ENCODE assay signal across 14 cellular contexts in genomic region chr2:28639092-28639691, GRCh38.
A peak's percentile ranks its signal among the peaks of the same experiment; 100 is the strongest.
DNase-seq lines count a peak whose midpoint lies in the region; ATAC-seq and TF ChIP-seq lines count a peak whose summit lies in the region.
"Had no signal": no experiment of that assay in that cellular context is flagged by ENCODE, and none has a peak within 500 bp of the region (broad histone marks: within the 10 kb centered on the region; RNA-seq: fewer than 3 reads in every experiment).

No MANE protein-coding gene starts in this region.

- H3K9me3 ChIP-seq in esophagus muscularis mucosa = no peaks in the 10 kb centered on the region
- H3K9me3 ChIP-seq: SJSA1 had no signal

- intact Hi-C loops in CD14-positive monocyte (cut with micrococcal nuclease) (no loop called here), esophagus muscularis mucosa (cut with DNase I) (loop anchor here (5.0 kb wide), 1 partner anchor 42 kb away; no protein-coding TSS in a partner anchor)

- TF ChIP-seq POLR2A in esophagus muscularis mucosa (IDR thresholded peaks at IDR 0.05; ENCODE audit: low read depth) = no peak

- no peak for ATAC-seq in stimulated activated effector memory CD8-positive, alpha-beta T cell treated with anti-CD3 and anti-CD28 coated beads, Interleukin-12 subunit alpha, Interleukin-12 subunit beta, amount 100 ng/mL, for 72 hours
- no peak for ATAC-seq in HG03354 (IDR thresholded peaks at IDR 0.05; ENCODE audit: poor library complexity, severe bottlenecking, unreplicated experiment)

- peak overlapping the region; percentile 92 to 98 (median 96) for H3K27ac ChIP-seq in esophagus muscularis mucosa (replicated peaks in 1 of 4)
- H3K27ac ChIP-seq: C4-2B, SJSA1 had no signal

- WGBS in esophagus muscularis mucosa = 70% methylated on average over 8 of the region's 8 CpGs

- TF ChIP-seq CTCF in CD14-positive monocyte (IDR thresholded peaks at IDR 0.05) = no peak
- no peak for TF ChIP-seq CTCF in esophagus muscularis mucosa (IDR thresholded peaks at IDR 0.05)

- no peak overlapping the region for H3K4me3 ChIP-seq in esophagus muscularis mucosa
- H3K4me3 ChIP-seq: SJSA1 had no signal

- no peak overlapping the region for H3K4me3 Mint-ChIP-seq in CD14-positive monocyte
- no peak overlapping the region for H3K4me3 Mint-ChIP-seq in stimulated activated effector memory CD8-positive, alpha-beta T cell treated with anti-CD3 and anti-CD28 coated beads, Interleukin-12 subunit alpha, Interleukin-12 subunit beta, amount 100 ng/mL, for 72 hours
- H3K4me3 Mint-ChIP-seq: HFFc6 had no signal

- no peak for TF ChIP-seq EP300 in esophagus muscularis mucosa (IDR thresholded peaks at IDR 0.05)

- H3K27me3 ChIP-seq in esophagus muscularis mucosa = no peaks in the 10 kb centered on the region
- H3K27me3 ChIP-seq: SJSA1 had no signal

- H3K4me1 Mint-ChIP-seq in CD14-positive monocyte = peaks cover 9% of the 10 kb centered on the region
- H3K4me1 Mint-ChIP-seq in stimulated activated effector memory CD8-positive, alpha-beta T cell treated with anti-CD3 and anti-CD28 coated beads, Interleukin-12 subunit alpha, Interleukin-12 subunit beta, amount 100 ng/mL, for 72 hours = peaks cover 25% of the 10 kb centered on the region

- peaks cover 47 to 61% of the 10 kb centered on the region in 2 donors for H3K36me3 Mint-ChIP-seq in CD14-positive monocyte
- H3K36me3 Mint-ChIP-seq in stimulated activated effector memory CD8-positive, alpha-beta T cell treated with anti-CD3 and anti-CD28 coated beads, Interleukin-12 subunit alpha, Interleukin-12 subunit beta, amount 100 ng/mL, for 72 hours = no peaks in the 10 kb centered on the region

- no peaks in the 10 kb centered on the region for H3K36me3 ChIP-seq in esophagus muscularis mucosa
- H3K36me3 ChIP-seq: SJSA1 had no signal

- H3K4me1 ChIP-seq in esophagus muscularis mucosa = peaks cover 31 to 83% (median 80%) of the 10 kb centered on the region in 4 donors

- no peaks in the 10 kb centered on the region for H3K9me3 Mint-ChIP-seq in CD14-positive monocyte
- no peaks in the 10 kb centered on the region for H3K9me3 Mint-ChIP-seq in stimulated activated effector memory CD8-positive, alpha-beta T cell treated with anti-CD3 and anti-CD28 coated beads, Interleukin-12 subunit alpha, Interleukin-12 subunit beta, amount 100 ng/mL, for 72 hours
- H3K9me3 Mint-ChIP-seq: HFFc6 had no signal

- H3K27me3 Mint-ChIP-seq in CD14-positive monocyte (ENCODE audit: low read depth in 3 of 3) = no peaks in the 10 kb centered on the region

- peak overlapping the region in 5 of 7 donors; percentile 3 to 52 (median 12) for H3K27ac Mint-ChIP-seq in CD14-positive monocyte
- H3K27ac Mint-ChIP-seq in stimulated activated effector memory CD8-positive, alpha-beta T cell treated with anti-CD3 and anti-CD28 coated beads, Interleukin-12 subunit alpha, Interleukin-12 subunit beta, amount 100 ng/mL, for 72 hours = peak overlapping the region; percentile 13
- H3K27ac Mint-ChIP-seq: HFFc6 had no signal

- DNase-seq in CD14-positive monocyte (ENCODE audit: low spot score) = no peak
- peak; percentile 1 for DNase-seq in Daoy (ENCODE audit: low read depth)
- no peak for DNase-seq in esophagus muscularis mucosa (ENCODE audit: extremely low spot score)
- no peak for DNase-seq in stimulated activated effector memory CD8-positive, alpha-beta T cell treated with anti-CD3 and anti-CD28 coated beads, Interleukin-12 subunit alpha, Interleukin-12 subunit beta, amount 100 ng/mL, for 72 hours (ENCODE audit: low spot score in 2 of 2)
- DNase-seq in DMS53 (lab: John Stamatoyannopoulos, UW) = no peak
- no peak for DNase-seq in stimulated activated CD4-positive, alpha-beta T cell treated with anti-CD3 and anti-CD28 coated beads, Interleukin-4, amount 100 ng/mL, for 24 hours
- DNase-seq: HFFc6, MV-4-11, NCI-H187 treated with DMSO at 0.1 percent for 48 hours, NCI-H446 treated with DMSO at 0.1 percent for 48 hours, NCI-H748 treated with DMSO at 0.1 percent for 48 hours had no signal
